11 cellular contexts compared by ENCODE assay signal in genomic region chr18:27921904-27922541, GRCh38.
DNase-seq lines count a peak whose midpoint lies in the region; FAIRE-seq and TF ChIP-seq lines count a peak whose summit lies in the region.
"Had no signal": no experiment of that assay in that cellular context is flagged by ENCODE, and none has a peak within 500 bp of the region (broad histone marks: within the 10 kb centered on the region; RNA-seq: fewer than 3 reads in every experiment).

No MANE protein-coding gene starts in this region.

- peaks cover 42% of the 10 kb centered on the region for H3K4me1 Mint-ChIP-seq in brain
- H3K4me1 Mint-ChIP-seq: naive thymus-derived CD4-positive, alpha-beta T cell had no signal

- peaks cover 4% of the 10 kb centered on the region for H3K27me3 Mint-ChIP-seq in brain
- H3K27me3 Mint-ChIP-seq: naive thymus-derived CD4-positive, alpha-beta T cell had no signal

- H3K4me3 Mint-ChIP-seq in brain: peak overlapping the region; percentile 45 to 75 (median 66)
- H3K4me3 Mint-ChIP-seq: activated CD8-positive, alpha-beta T cell treated with anti-CD3 and anti-CD28 coated beads, Interleukin-2, amount 10 ng/mL, durations not matched to agents 7 days and 5 days; naive thymus-derived CD4-positive, alpha-beta T cell had no signal

- peak overlapping the region; percentile 63 to 93 (median 85) for H3K27ac Mint-ChIP-seq in brain
- H3K27ac Mint-ChIP-seq: activated CD8-positive, alpha-beta T cell treated with anti-CD3 and anti-CD28 coated beads, Interleukin-2, amount 10 ng/mL, durations not matched to agents 7 days and 5 days; naive thymus-derived CD4-positive, alpha-beta T cell had no signal

- no peak for FAIRE-seq in HTR-8/SVneo (lab: Jason Lieb, UNC)

- in situ Hi-C loops in ACHN (cut with HindIII; ENCODE audit: low pct_ligation_motif_present, low pct_unique_long_range_greater_than_20kb, low sequenced_read_pairs): no loop called here

- TF ChIP-seq CTCF in brain (conservative IDR thresholded peaks at IDR 0.05): no peak

- DNase-seq in ACHN: peak; percentile 89
- DNase-seq in HTR-8/SVneo (ENCODE audit: insufficient read length, low spot score): peak; percentile 51
- DNase-seq in left kidney (ENCODE audit: low read depth, low spot score): peak; percentile 35
- no peak for DNase-seq in DMS79 (lab: John Stamatoyannopoulos, UW)
- no peak for DNase-seq in NCI-H1417 treated with DMSO at 0.1 percent for 48 hours (lab: John Stamatoyannopoulos, UW)
- no peak for DNase-seq in NCI-H1930 (lab: John Stamatoyannopoulos, UW)
- no peak for DNase-seq in DMS79 treated with DMSO at 0.1 percent for 48 hours (lab: John Stamatoyannopoulos, UW)
- DNase-seq: activated CD8-positive, alpha-beta T cell treated with anti-CD3 and anti-CD28 coated beads, Interleukin-2, amount 10 ng/mL, durations not matched to agents 7 days and 5 days; naive thymus-derived CD4-positive, alpha-beta T cell; NCI-H69 had no signal

- peaks cover 6% of the 10 kb centered on the region for H3K36me3 Mint-ChIP-seq in brain
- H3K36me3 Mint-ChIP-seq: naive thymus-derived CD4-positive, alpha-beta T cell had no signal

- H3K9me3 Mint-ChIP-seq in brain: peaks cover 4 to 14% (median 10%) of the 10 kb centered on the region in 5 experiments

Comparison
In these comparisons a context has a peak if more than half of its experiments do, and no peak if none do; other contexts are left out.
1. DNase-seq: peak in ACHN (single experiment), HTR-8/SVneo (single experiment) and left kidney (single experiment); none in DMS79 (single experiment), NCI-H1417 treated with DMSO at 0.1 percent for 48 hours (single experiment), NCI-H1930 (0 of 2) and DMS79 treated with DMSO at 0.1 percent for 48 hours (single experiment).